19 cellular contexts compared by ENCODE assay signal in genomic region chr6:21840428-21840827, GRCh38.
DNase-seq lines count a peak whose midpoint lies in the region; ATAC-seq, FAIRE-seq and TF ChIP-seq lines count a peak whose summit lies in the region.
"Had no signal": no experiment of that assay in that cellular context is flagged by ENCODE, and none has a peak within 500 bp of the region (broad histone marks: within the 10 kb centered on the region; RNA-seq: fewer than 3 reads in every experiment).

No MANE protein-coding gene starts in this region.

- 0% methylated on average over 2 of the region's 2 CpGs for WGBS in GM12878 (ENCODE audit: insufficient coverage, insufficient replicate concordance, low lambda C conversion rate, missing lambda C conversion rate)

- no peaks in the 10 kb centered on the region for H3K9me3 Mint-ChIP-seq in activated CD4-positive, alpha-beta memory T cell treated with anti-CD3 and anti-CD28 coated beads, Interleukin-2, amount 10 ng/mL, durations not matched to agents 7 days and 5 days
- H3K9me3 Mint-ChIP-seq: activated CD4-positive, alpha-beta memory T cell treated with anti-CD3 and anti-CD28 coated beads for 36 hours; activated naive CD8-positive, alpha-beta T cell treated with anti-CD3 and anti-CD28 coated beads, Interleukin-2, amount 50 U/mL, for 24 hours had no signal

- no peak for ATAC-seq in GM12878
- no peak for ATAC-seq in HG02973 (IDR thresholded peaks at IDR 0.05; ENCODE audit: unreplicated experiment)
- ATAC-seq in GM18868 (IDR thresholded peaks at IDR 0.05; ENCODE audit: unreplicated experiment): no peak
- ATAC-seq: activated naive CD8-positive, alpha-beta T cell treated with anti-CD3 and anti-CD28 coated beads, Interleukin-2, amount 50 U/mL, for 24 hours had no signal

- FAIRE-seq in GM12878 (lab: Jason Lieb, UNC): no peak
- FAIRE-seq in keratinocyte (lab: Jason Lieb, UNC): peak; percentile 79
- FAIRE-seq: H1, islet of Langerhans had no signal

- dilution Hi-C loops in keratinocyte (cut with MboI; ENCODE audit: extremely low pct_ligation_motif_present, low sequenced_read_pairs): no loop called here

- TF ChIP-seq RAD21 in GM12878 (IDR thresholded peaks at IDR 0.05; ENCODE audit: insufficient read depth, low read depth, low read length): no peak

- H3K27ac ChIP-seq in GM12878 (ENCODE audit: control insufficient read depth, insufficient read depth): no peak overlapping the region
- H3K27ac ChIP-seq in keratinocyte (ENCODE audit: control insufficient read depth, insufficient read depth, low read length): no peak overlapping the region
- H3K27ac ChIP-seq: BLaER1, SJCRH30 had no signal

- H3K9me3 ChIP-seq in GM12878 (replicated peaks; ENCODE audit: control insufficient read depth, insufficient read depth, low read length): no peaks in the 10 kb centered on the region
- no peaks in the 10 kb centered on the region for H3K9me3 ChIP-seq in keratinocyte (ENCODE audit: control insufficient read depth, low read depth, low read length)
- H3K9me3 ChIP-seq: SJCRH30 had no signal

- H4K20me1 ChIP-seq in GM12878 (ENCODE audit: control insufficient read depth, insufficient read depth) (no peaks in the 10 kb centered on the region), keratinocyte (ENCODE audit: control insufficient read depth, extremely low read depth, insufficient read depth, low read length) (no peaks in the 10 kb centered on the region)
- H4K20me1 ChIP-seq: BLaER1 had no signal

- H3K4me3 Mint-ChIP-seq in activated CD4-positive, alpha-beta memory T cell treated with anti-CD3 and anti-CD28 coated beads, Interleukin-2, amount 10 ng/mL, durations not matched to agents 7 days and 5 days: no peak overlapping the region
- H3K4me3 Mint-ChIP-seq: activated CD4-positive, alpha-beta memory T cell treated with anti-CD3 and anti-CD28 coated beads for 36 hours; activated naive CD8-positive, alpha-beta T cell treated with anti-CD3 and anti-CD28 coated beads, Interleukin-2, amount 50 U/mL, for 24 hours had no signal

- no peaks in the 10 kb centered on the region for H3K27me3 Mint-ChIP-seq in activated CD4-positive, alpha-beta memory T cell treated with anti-CD3 and anti-CD28 coated beads, Interleukin-2, amount 10 ng/mL, durations not matched to agents 7 days and 5 days
- H3K27me3 Mint-ChIP-seq: activated naive CD8-positive, alpha-beta T cell treated with anti-CD3 and anti-CD28 coated beads, Interleukin-2, amount 50 U/mL, for 24 hours had no signal

- intact Hi-C loops in GM12878 (cut with micrococcal nuclease; ENCODE audit: unreplicated experiment): no loop called here

- RAD21 ChIA-PET in GM12878 (lab: Charles Lee; ENCODE audit: unreplicated experiment): no interaction called here

- H3K27me3 ChIP-seq in GM12878 (replicated peaks in 1 of 2; ENCODE audit: control insufficient read depth in 2 of 2, insufficient read depth in 2 of 2, low read length in 1 of 2) (no peaks in the 10 kb centered on the region), keratinocyte (ENCODE audit: control insufficient read depth, extremely low read depth, insufficient read depth, low read length) (no peaks in the 10 kb centered on the region)
- H3K27me3 ChIP-seq: BLaER1, SJCRH30 had no signal

- H3K36me3 Mint-ChIP-seq in activated CD4-positive, alpha-beta memory T cell treated with anti-CD3 and anti-CD28 coated beads, Interleukin-2, amount 10 ng/mL, durations not matched to agents 7 days and 5 days (ENCODE audit: low read depth): no peaks in the 10 kb centered on the region
- H3K36me3 Mint-ChIP-seq: activated CD4-positive, alpha-beta memory T cell treated with anti-CD3 and anti-CD28 coated beads for 36 hours had no signal

- H3K4me2 ChIP-seq in GM12878 (ENCODE audit: control insufficient read depth, insufficient read depth) (no peak overlapping the region), keratinocyte (ENCODE audit: control insufficient read depth, extremely low read depth, insufficient read depth, low read depth, low read length) (no peak overlapping the region)
- H3K4me2 ChIP-seq: BLaER1 had no signal

- H3K79me2 ChIP-seq in GM12878 (ENCODE audit: control insufficient read depth, insufficient read depth, low read length) (no peaks in the 10 kb centered on the region), keratinocyte (ENCODE audit: control insufficient read depth, insufficient read depth, low read length) (no peaks in the 10 kb centered on the region)

- no peaks in the 10 kb centered on the region for H3K4me1 Mint-ChIP-seq in activated CD4-positive, alpha-beta memory T cell treated with anti-CD3 and anti-CD28 coated beads, Interleukin-2, amount 10 ng/mL, durations not matched to agents 7 days and 5 days

- SMC1A ChIA-PET in GM12878 (lab: Charles Lee; ENCODE audit: uncharacterized antibody, unreplicated experiment): interaction anchor here (0.6 kb wide), 1 partner anchor 63 kb away, joined by 3 read pairs; no protein-coding TSS in a partner anchor

- POLR2A ChIA-PET in GM12878 (lab: Charles Lee): no interaction called here
- POLR2A ChIA-PET in activated CD4-positive, alpha-beta memory T cell treated with anti-CD3 and anti-CD28 coated beads, Interleukin-2, amount 10 ng/mL, durations not matched to agents 7 days and 5 days (lab: Charles Lee): no interaction called here

- in situ Hi-C loops in GM12878 (cut with MboI): no loop called here

- no peak overlapping the region for H3K4me3 ChIP-seq in GM12878
- no peak overlapping the region for H3K4me3 ChIP-seq in keratinocyte (ENCODE audit: control insufficient read depth in 2 of 3, extremely low read depth in 1 of 3, insufficient read depth in 2 of 3, low read depth in 1 of 3, low read length in 3 of 3)
- H3K4me3 ChIP-seq: BLaER1, SJCRH30 had no signal

- TF ChIP-seq EP300 in GM12878 (IDR thresholded peaks at IDR 0.05; ENCODE audit: borderline replicate concordance in 1 of 2, control insufficient read depth in 1 of 2, low read depth in 2 of 2, low read length in 2 of 2): no peak

- no peaks in the 10 kb centered on the region for H3K36me3 ChIP-seq in GM12878 (ENCODE audit: control insufficient read depth in 2 of 2, insufficient read depth in 2 of 2, low read length in 1 of 2)
- no peaks in the 10 kb centered on the region for H3K36me3 ChIP-seq in keratinocyte (ENCODE audit: control insufficient read depth in 2 of 2, extremely low read depth in 1 of 2, insufficient read depth in 2 of 2, low read length in 2 of 2)
- H3K36me3 ChIP-seq: BLaER1, SJCRH30 had no signal

- no TSS peak for BruUV-seq in GM12878 (replicated peaks; lab: Mats Ljungman, UMichigan)

- no peak overlapping the region for H3K27ac Mint-ChIP-seq in activated CD4-positive, alpha-beta memory T cell treated with anti-CD3 and anti-CD28 coated beads, Interleukin-2, amount 10 ng/mL, durations not matched to agents 7 days and 5 days
- H3K27ac Mint-ChIP-seq: activated CD4-positive, alpha-beta memory T cell treated with anti-CD3 and anti-CD28 coated beads for 36 hours; activated naive CD8-positive, alpha-beta T cell treated with anti-CD3 and anti-CD28 coated beads, Interleukin-2, amount 50 U/mL, for 24 hours had no signal

- H3K9ac ChIP-seq in GM12878 (ENCODE audit: control insufficient read depth, insufficient read depth, low read length) (no peak overlapping the region), keratinocyte (ENCODE audit: control insufficient read depth, extremely low read depth, insufficient read depth, low read length) (no peak overlapping the region)
- H3K9ac ChIP-seq: BLaER1 had no signal

- DNase-seq in Daoy (ENCODE audit: low read depth): peak; percentile 41
- peak; percentile 13 for DNase-seq in Kasumi-1 (lab: John Stamatoyannopoulos, UW)
- DNase-seq in GM12878 (ENCODE audit: low read depth, low spot score): no peak
- no peak for DNase-seq in keratinocyte (ENCODE audit: low read depth, low spot score)
- DNase-seq in activated CD4-positive, alpha-beta memory T cell treated with anti-CD3 and anti-CD28 coated beads, Interleukin-2, amount 10 ng/mL, durations not matched to agents 7 days and 5 days: no peak
- DNase-seq in stimulated activated CD4-positive, alpha-beta T cell treated with anti-CD3 and anti-CD28 coated beads, Interleukin-4, amount 100 ng/mL, for 24 hours: no peak
- DNase-seq: activated CD4-positive, alpha-beta memory T cell treated with anti-CD3 and anti-CD28 coated beads for 36 hours; activated naive CD8-positive, alpha-beta T cell treated with anti-CD3 and anti-CD28 coated beads, Interleukin-2, amount 50 U/mL, for 24 hours; central memory CD4-positive, alpha-beta T cell; DMS79 treated with DMSO at 0.1 percent for 48 hours; NCI-H1105 treated with DMSO at 0.1 percent for 48 hours; nucleus accumbens; SJCRH30; stimulated activated CD4-positive, alpha-beta T cell treated with anti-CD3 and anti-CD28 coated beads, Interleukin-4, amount 100 ng/mL, for 1 hour had no signal

- CTCF ChIA-PET in GM12878 (lab: Yijun Ruan, JAX): no interaction called here
- CTCF ChIA-PET in activated CD4-positive, alpha-beta memory T cell treated with anti-CD3 and anti-CD28 coated beads, Interleukin-2, amount 10 ng/mL, durations not matched to agents 7 days and 5 days (lab: Charles Lee): no interaction called here

- no peak for TF ChIP-seq CTCF in GM12878 (IDR thresholded peaks at IDR 0.05 in 2 of 3, conservative IDR thresholded peaks at IDR 0.05 in 1 of 3; ENCODE audit: control insufficient read depth in 2 of 3, extremely low read depth in 1 of 3, insufficient read depth in 1 of 3, low read depth in 3 of 3, low read length in 3 of 3)
- no peak for TF ChIP-seq CTCF in keratinocyte (optimal IDR thresholded peaks at IDR 0.05 in 1 of 3, IDR thresholded peaks at IDR 0.05 in 1 of 3, conservative IDR thresholded peaks at IDR 0.05 in 1 of 3; ENCODE audit: extremely low read depth in 1 of 3, insufficient read depth in 2 of 3, low read length in 3 of 3)

- no peaks in the 10 kb centered on the region for H3K9me1 ChIP-seq in keratinocyte (ENCODE audit: control insufficient read depth, extremely low read depth, insufficient read depth, low read length)

- H2AFZ ChIP-seq in GM12878 (ENCODE audit: control insufficient read depth, low read depth, low read length) (no peak overlapping the region; the same call in 1 of the 2 replicates), keratinocyte (ENCODE audit: control insufficient read depth, low read length) (peak overlapping the region; percentile 15)

- H3K4me1 ChIP-seq in GM12878 (ENCODE audit: control insufficient read depth, insufficient read depth, low read length): no peaks in the 10 kb centered on the region
- peaks cover 5% of the 10 kb centered on the region for H3K4me1 ChIP-seq in keratinocyte (ENCODE audit: control insufficient read depth, extremely low read depth, insufficient read depth, low read length)

- TF ChIP-seq POLR2A in GM12878 (IDR thresholded peaks at IDR 0.05; ENCODE audit: low read depth, low read length): no peak

TF ChIP-seq in GM12878, 131 proteins besides CTCF, POLR2A, EP300 and RAD21:
- no peak for TF ChIP-seq ATF3 (IDR thresholded peaks at IDR 0.05; ENCODE audit: borderline replicate concordance, extremely low read depth, low read depth, low read length)
- TF ChIP-seq SPI1 (IDR thresholded peaks at IDR 0.05; ENCODE audit: borderline replicate concordance, insufficient read depth, low read depth, low read length): peak; percentile 27; the same call in 1 of the 2 replicates

Comparison
In these comparisons a context has a peak if more than half of its experiments do, and no peak if none do; other contexts are left out.
1. DNase-seq: peak in Daoy (single experiment) and Kasumi-1 (2 of 2); none in GM12878 (single experiment), keratinocyte (single experiment), activated CD4-positive, alpha-beta memory T cell treated with anti-CD3 and anti-CD28 coated beads, Interleukin-2, amount 10 ng/mL, durations not matched to agents 7 days and 5 days (single experiment) and stimulated activated CD4-positive, alpha-beta T cell treated with anti-CD3 and anti-CD28 coated beads, Interleukin-4, amount 100 ng/mL, for 24 hours (single experiment).